In genomic region chr18:80109676-80110078, GRCh38 we compare ENCODE assay signal across 8 cellular contexts. TPM values are rescaled to one million over a fixed set of nuclear protein-coding genes. Genes with fewer than 3 reads are reported as not detected.
A peak's percentile ranks its signal among the peaks of the same experiment; 100 is the strongest.
DNase-seq lines count a peak whose midpoint lies in the region; ATAC-seq and TF ChIP-seq lines count a peak whose summit lies in the region.

No MANE protein-coding gene starts in this region.

- TF ChIP-seq CTCF in neural cell (IDR thresholded peaks at IDR 0.05; ENCODE audit: poor library complexity, severe bottlenecking) = no peak

- H4K20me1 ChIP-seq in neural cell (ENCODE audit: insufficient read depth) = no peaks in the 10 kb centered on the region

- ATAC-seq in GM21723 (IDR thresholded peaks at IDR 0.05; ENCODE audit: unreplicated experiment) = peak; percentile 33

- no peaks in the 10 kb centered on the region for H3F3A ChIP-seq in neural cell (ENCODE audit: insufficient read depth, low read length, poor library complexity, severe bottlenecking)

- no peaks in the 10 kb centered on the region for H3K9me3 Mint-ChIP-seq in T-helper 2 cell treated with Interferon-gamma antibody and Interleukin-4, amounts not matched to agents 5 μg/mL and 100 μg/mL, for 36 hours
- no peaks in the 10 kb centered on the region for H3K9me3 Mint-ChIP-seq in activated CD4-positive, alpha-beta memory T cell treated with anti-CD3 and anti-CD28 coated beads, Interleukin-2, amount 10 ng/mL, durations not matched to agents 7 days and 5 days

- H3K4me3 ChIP-seq in neural cell (ENCODE audit: low read length) = peak overlapping the region; percentile 70

- no peaks in the 10 kb centered on the region for H3K27me3 Mint-ChIP-seq in T-helper 2 cell treated with Interferon-gamma antibody and Interleukin-4, amounts not matched to agents 5 μg/mL and 100 μg/mL, for 36 hours (ENCODE audit: low read depth)
- no peaks in the 10 kb centered on the region for H3K27me3 Mint-ChIP-seq in activated CD4-positive, alpha-beta memory T cell treated with anti-CD3 and anti-CD28 coated beads, Interleukin-2, amount 10 ng/mL, durations not matched to agents 7 days and 5 days

- peak overlapping the region; percentile 69 for H3K27ac ChIP-seq in neural cell (ENCODE audit: low read length)

- CTCF ChIA-PET in activated CD4-positive, alpha-beta memory T cell treated with anti-CD3 and anti-CD28 coated beads, Interleukin-2, amount 10 ng/mL, durations not matched to agents 7 days and 5 days (lab: Charles Lee) = no interaction called here

- H3K27ac Mint-ChIP-seq in T-helper 2 cell treated with Interferon-gamma antibody and Interleukin-4, amounts not matched to agents 5 μg/mL and 100 μg/mL, for 36 hours = peak overlapping the region; percentile 85
- peak overlapping the region; percentile 68 for H3K27ac Mint-ChIP-seq in activated CD4-positive, alpha-beta memory T cell treated with anti-CD3 and anti-CD28 coated beads, Interleukin-2, amount 10 ng/mL, durations not matched to agents 7 days and 5 days

- H3K36me3 Mint-ChIP-seq in T-helper 2 cell treated with Interferon-gamma antibody and Interleukin-4, amounts not matched to agents 5 μg/mL and 100 μg/mL, for 36 hours (ENCODE audit: low read depth) = peaks cover 7% of the 10 kb centered on the region
- H3K36me3 Mint-ChIP-seq in activated CD4-positive, alpha-beta memory T cell treated with anti-CD3 and anti-CD28 coated beads, Interleukin-2, amount 10 ng/mL, durations not matched to agents 7 days and 5 days (ENCODE audit: low read depth) = peaks cover 18% of the 10 kb centered on the region

- TF ChIP-seq RAD21 in neural cell (conservative IDR thresholded peaks at IDR 0.05) = no peak

- peak overlapping the region; percentile 81 for H3K9ac ChIP-seq in neural cell (ENCODE audit: low read length)

- H2AFZ ChIP-seq in neural cell (ENCODE audit: low read depth, low read length) = peak overlapping the region; percentile 38

- peak overlapping the region; percentile 86 for H3K4me2 ChIP-seq in neural cell (ENCODE audit: low read length)

- no peaks in the 10 kb centered on the region for H3K9me3 ChIP-seq in neural cell (ENCODE audit: low read length)

- H3K4me3 Mint-ChIP-seq in T-helper 2 cell treated with Interferon-gamma antibody and Interleukin-4, amounts not matched to agents 5 μg/mL and 100 μg/mL, for 36 hours = peak overlapping the region; percentile 84
- peak overlapping the region; percentile 80 for H3K4me3 Mint-ChIP-seq in activated CD4-positive, alpha-beta memory T cell treated with anti-CD3 and anti-CD28 coated beads, Interleukin-2, amount 10 ng/mL, durations not matched to agents 7 days and 5 days

- no peak for TF ChIP-seq EP300 in neural cell (conservative IDR thresholded peaks at IDR 0.05; ENCODE audit: poor library complexity, severe bottlenecking)

- no peaks in the 10 kb centered on the region for H3K36me3 ChIP-seq in neural cell (ENCODE audit: insufficient read depth, low read length)

- H3K4me1 Mint-ChIP-seq in T-helper 2 cell treated with Interferon-gamma antibody and Interleukin-4, amounts not matched to agents 5 μg/mL and 100 μg/mL, for 36 hours (ENCODE audit: low read depth) = peaks cover 21% of the 10 kb centered on the region
- H3K4me1 Mint-ChIP-seq in activated CD4-positive, alpha-beta memory T cell treated with anti-CD3 and anti-CD28 coated beads, Interleukin-2, amount 10 ng/mL, durations not matched to agents 7 days and 5 days = peaks cover 34% of the 10 kb centered on the region

- H3K79me2 ChIP-seq in neural cell (replicated peaks; ENCODE audit: insufficient read depth, low read length) = peaks cover 39% of the 10 kb centered on the region

- no peaks in the 10 kb centered on the region for H3K27me3 ChIP-seq in neural cell (ENCODE audit: insufficient read depth, low read depth, low read length)

- peak; percentile 32 for DNase-seq in T-helper 2 cell treated with Interferon-gamma antibody and Interleukin-4, amounts not matched to agents 5 μg/mL and 100 μg/mL, for 36 hours (ENCODE audit: low spot score)
- DNase-seq in T-helper 2 cell = no peak
- DNase-seq in LHCN-M2 (ENCODE audit: low read depth) = peak; percentile 35
- peak; percentile 43 for DNase-seq in activated CD4-positive, alpha-beta memory T cell treated with anti-CD3 and anti-CD28 coated beads, Interleukin-2, amount 10 ng/mL, durations not matched to agents 7 days and 5 days
- peak; percentile 23 for DNase-seq in fibroblast of peridontal ligament (ENCODE audit: extremely low read depth)
- no peak for DNase-seq in T-helper 9 cell

- POLR2A ChIA-PET in activated CD4-positive, alpha-beta memory T cell treated with anti-CD3 and anti-CD28 coated beads, Interleukin-2, amount 10 ng/mL, durations not matched to agents 7 days and 5 days (lab: Charles Lee) = interaction anchor here (1.5 to 2.7 kb wide), 4 partner anchors 74 to 429 kb away, joined by 4 to 20 read pairs (median 7); partner anchors contain the start of genes CTDP1 and TXNL4A

- H3K9me2 ChIP-seq in neural cell (ENCODE audit: insufficient read depth, low read length) = no peaks in the 10 kb centered on the region

TF ChIP-seq in neural cell, 6 proteins besides CTCF, POLR2A, EP300 and RAD21:
- peak; percentile 34 for TF ChIP-seq MXI1 (conservative IDR thresholded peaks at IDR 0.05; ENCODE audit: poor library complexity, severe bottlenecking)
- no peak for TF ChIP-seq POLR2AphosphoS5 (IDR thresholded peaks at IDR 0.05)
- no peak for TF ChIP-seq TAF1 (IDR thresholded peaks at IDR 0.05; ENCODE audit: low read depth)

RNA-seq across cellular contexts. Expression of gene ADNP2, which starts 0.6 kb away (rescaled TPM):
- 13.3 and 15.6 TPM in 2 replicates for total RNA-seq in LHCN-M2 (2014; rRNA removed)
- polyA plus RNA-seq in LHCN-M2 (2012) = 5.0 TPM
- 10 to 100 TPM; 25.8 to 26.6 TPM for total RNA-seq in activated CD4-positive, alpha-beta memory T cell treated with anti-CD3 and anti-CD28 coated beads, Interleukin-2, amount 10 ng/mL, durations not matched to agents 7 days and 5 days
- polyA plus RNA-seq in neural cell = 15.8 and 16.9 TPM in 2 replicates
- polyA minus RNA-seq in neural cell = 52.3 and 54.5 TPM in 2 replicates

Comparison
In these comparisons a context has a peak if more than half of its experiments do, and no peak if none do; other contexts are left out.
1. DNase-seq: peak in T-helper 2 cell treated with Interferon-gamma antibody and Interleukin-4, amounts not matched to agents 5 μg/mL and 100 μg/mL, for 36 hours (single experiment), LHCN-M2 (single experiment), activated CD4-positive, alpha-beta memory T cell treated with anti-CD3 and anti-CD28 coated beads, Interleukin-2, amount 10 ng/mL, durations not matched to agents 7 days and 5 days (single experiment) and fibroblast of peridontal ligament (single experiment); none in T-helper 2 cell (0 of 5) and T-helper 9 cell (single experiment).